17 cellular contexts compared by ENCODE assay signal in the genomic region with DNA sequence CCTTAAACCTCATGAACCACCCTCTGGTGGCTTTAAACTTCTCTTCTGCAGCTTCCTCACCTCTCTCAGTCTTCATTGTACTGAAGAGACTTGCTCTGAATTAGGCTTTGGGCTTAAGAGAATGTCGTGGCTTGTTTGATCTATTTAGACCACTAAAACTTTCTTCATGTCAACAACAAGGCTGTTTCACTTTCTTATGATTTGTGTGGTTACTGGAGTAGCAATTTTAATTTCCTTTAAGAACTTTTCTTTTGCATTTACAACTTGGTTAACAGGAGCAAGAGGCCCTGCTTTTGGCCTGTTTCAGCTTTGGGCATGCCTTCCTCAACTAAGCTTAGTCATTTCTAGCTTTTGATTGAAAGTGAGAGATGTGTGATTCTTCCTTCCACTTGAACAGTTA. TPM values are rescaled to one million over a fixed set of nuclear protein-coding genes. Genes with fewer than 3 reads are reported as not detected.
DNase-seq lines count a peak whose midpoint lies in the region; ATAC-seq and TF ChIP-seq lines count a peak whose summit lies in the region.
"Had no signal": no experiment of that assay in that cellular context is flagged by ENCODE, and none has a peak within 500 bp of the region (broad histone marks: within the 10 kb centered on the region; RNA-seq: fewer than 3 reads in every experiment).

No MANE protein-coding gene starts in this region.

- H3K4me1 Mint-ChIP-seq in activated T-helper 2 cell treated with anti-CD3 and anti-CD28 coated beads, Interferon-gamma antibody, Interleukin-2, Interleukin-4, amounts not matched to agents 10 μg/mL and 5 μg/mL and 100 μg/mL, durations not matched to agents 14 hours and 24 hours and 36 hours (ENCODE audit: low read depth), result peaks cover 19% of the 10 kb centered on the region
- H3K4me1 Mint-ChIP-seq: memory B cell, WTC11 had no signal

- 71 to 86% (median 82%) methylated on average over 1 of the region's 1 CpG for WGBS in stomach, 5 donors

- no peak for TF ChIP-seq EP300 in stomach (IDR thresholded peaks at IDR 0.05)

- no peaks in the 10 kb centered on the region for H3K27me3 ChIP-seq in stomach
- H3K27me3 ChIP-seq: suprapubic skin had no signal

- no peak for TF ChIP-seq CTCF in GM12865 (IDR thresholded peaks at IDR 0.05; ENCODE audit: insufficient read depth, low read depth, low read length, missing control alignments)
- no peak for TF ChIP-seq CTCF in stomach (IDR thresholded peaks at IDR 0.05)

- peaks cover 15% of the 10 kb centered on the region for H3K36me3 Mint-ChIP-seq in activated T-helper 2 cell treated with anti-CD3 and anti-CD28 coated beads, Interferon-gamma antibody, Interleukin-2, Interleukin-4, amounts not matched to agents 10 μg/mL and 5 μg/mL and 100 μg/mL, durations not matched to agents 14 hours and 24 hours and 36 hours (ENCODE audit: low read depth)

- peak overlapping the region; percentile 4 for H3K27ac Mint-ChIP-seq in activated T-helper 2 cell treated with anti-CD3 and anti-CD28 coated beads, Interferon-gamma antibody, Interleukin-2, Interleukin-4, amounts not matched to agents 10 μg/mL and 5 μg/mL and 100 μg/mL, durations not matched to agents 14 hours and 24 hours and 36 hours
- H3K27ac Mint-ChIP-seq: memory B cell, WTC11 had no signal

- no peaks in the 10 kb centered on the region for H3K4me1 ChIP-seq in stomach
- H3K4me1 ChIP-seq: suprapubic skin had no signal

- peaks cover 0 to 16% (median 0%) of the 10 kb centered on the region in 4 donors for H3K36me3 ChIP-seq in stomach
- H3K36me3 ChIP-seq: suprapubic skin had no signal

- H3K4me3 ChIP-seq in GM12865 (ENCODE audit: low read depth, low read length) (no peak overlapping the region), stomach (no peak overlapping the region)
- H3K4me3 ChIP-seq: suprapubic skin had no signal

- H3K9me3 Mint-ChIP-seq in activated T-helper 2 cell treated with anti-CD3 and anti-CD28 coated beads, Interferon-gamma antibody, Interleukin-2, Interleukin-4, amounts not matched to agents 10 μg/mL and 5 μg/mL and 100 μg/mL, durations not matched to agents 14 hours and 24 hours and 36 hours, result peaks cover 21% of the 10 kb centered on the region
- H3K9me3 Mint-ChIP-seq: memory B cell had no signal

- no peak overlapping the region for H3K4me3 Mint-ChIP-seq in activated T-helper 2 cell treated with anti-CD3 and anti-CD28 coated beads, Interferon-gamma antibody, Interleukin-2, Interleukin-4, amounts not matched to agents 10 μg/mL and 5 μg/mL and 100 μg/mL, durations not matched to agents 14 hours and 24 hours and 36 hours (ENCODE audit: low read depth)
- H3K4me3 Mint-ChIP-seq: memory B cell, WTC11 had no signal

- H3K27me3 Mint-ChIP-seq in activated T-helper 2 cell treated with anti-CD3 and anti-CD28 coated beads, Interferon-gamma antibody, Interleukin-2, Interleukin-4, amounts not matched to agents 10 μg/mL and 5 μg/mL and 100 μg/mL, durations not matched to agents 14 hours and 24 hours and 36 hours (ENCODE audit: low read depth), result peaks cover 11% of the 10 kb centered on the region

- intact Hi-C loops in activated T-helper 2 cell treated with anti-CD3 and anti-CD28 coated beads, Interferon-gamma antibody, Interleukin-2, Interleukin-4, amounts not matched to agents 10 μg/mL and 5 μg/mL and 100 μg/mL, durations not matched to agents 14 hours and 24 hours and 36 hours (cut with micrococcal nuclease), result loop anchor here (1.0 to 10.0 kb wide), 3 partner anchors 50 to 117 kb away; a partner anchor contains a TSS
- intact Hi-C loops in stomach (cut with DNase I; ENCODE audit: low total_unique reads), result no loop called here

- DNase-seq in GM12865 (ENCODE audit: low read depth) (peak; percentile 74), stomach (no peak), glomerular visceral epithelial cell (ENCODE audit: extremely low spot score) (no peak), pons (ENCODE audit: low spot score) (no peak)
- peak; percentile 32 for DNase-seq in activated T-helper 2 cell treated with anti-CD3 and anti-CD28 coated beads, Interferon-gamma antibody, Interleukin-2, Interleukin-4, amounts not matched to agents 10 μg/mL and 5 μg/mL and 100 μg/mL, durations not matched to agents 14 hours and 24 hours and 36 hours (ENCODE audit: low spot score)
- peak; percentile 38 for DNase-seq in stimulated activated CD4-positive, alpha-beta T cell treated with anti-CD3 and anti-CD28 coated beads, Interleukin-1b, Interleukin-23, amount 100 ng/mL, for 48 hours
- DNase-seq in effector CD4-positive, alpha-beta T cell, result no peak
- DNase-seq: amniotic stem cell, cortex of kidney, NCI-H2171 treated with DMSO at 0.1 percent for 48 hours, posterior cingulate gyrus had no signal

- peak; percentile 53 for ATAC-seq in HG02759 (IDR thresholded peaks at IDR 0.05; ENCODE audit: unreplicated experiment)
- ATAC-seq: SK-N-SH treated with all-trans-retinoic acid at 6 μM for 48 hours, WTC11 had no signal

- H3K27ac ChIP-seq in stomach, result no peak overlapping the region
- H3K27ac ChIP-seq: C4-2B, suprapubic skin had no signal

- no peaks in the 10 kb centered on the region for H3K9me3 ChIP-seq in stomach

- TF ChIP-seq POLR2A in stomach (IDR thresholded peaks at IDR 0.05), result no peak

RNA-seq across cellular contexts. Expression of a gene that starts 38.1 kb away (rescaled TPM):
- total RNA-seq in activated T-helper 2 cell treated with anti-CD3 and anti-CD28 coated beads, Interferon-gamma antibody, Interleukin-2, Interleukin-4, amounts not matched to agents 10 μg/mL and 5 μg/mL and 100 μg/mL, durations not matched to agents 14 hours and 24 hours and 36 hours, result 0.80 and 0.98 TPM in 2 replicates
- 10 to 100 TPM in 4 of 5 donors, 1 to 10 TPM in 1; 1.2 to 62.5 (median 20.2) TPM for total RNA-seq in stomach
- polyA plus RNA-seq in stomach, result 1 to 10 TPM; 2.3 to 6.9 (median 2.5) TPM

RNA-seq across cellular contexts. Expression of a gene that starts 48.6 kb away (rescaled TPM):
- total RNA-seq in activated T-helper 2 cell treated with anti-CD3 and anti-CD28 coated beads, Interferon-gamma antibody, Interleukin-2, Interleukin-4, amounts not matched to agents 10 μg/mL and 5 μg/mL and 100 μg/mL, durations not matched to agents 14 hours and 24 hours and 36 hours, result 11.1 and 12.4 TPM in 2 replicates
- total RNA-seq in stomach, result 10 to 100 TPM in 4 of 5 donors, 1 to 10 TPM in 1; 5.8 to 92.2 (median 14.8) TPM
- polyA plus RNA-seq in stomach, result 1 to 10 TPM; 3.8 to 5.5 (median 5.2) TPM

Comparison
In these comparisons a context has a peak if more than half of its experiments do, and no peak if none do; other contexts are left out.
1. DNase-seq: peak in GM12865 (single experiment), activated T-helper 2 cell treated with anti-CD3 and anti-CD28 coated beads, Interferon-gamma antibody, Interleukin-2, Interleukin-4, amounts not matched to agents 10 μg/mL and 5 μg/mL and 100 μg/mL, durations not matched to agents 14 hours and 24 hours and 36 hours (single experiment) and stimulated activated CD4-positive, alpha-beta T cell treated with anti-CD3 and anti-CD28 coated beads, Interleukin-1b, Interleukin-23, amount 100 ng/mL, for 48 hours (single experiment); none in stomach (single experiment), glomerular visceral epithelial cell (single experiment), pons (single experiment) and effector CD4-positive, alpha-beta T cell (single experiment).